ENCODE assay signal across 18 cellular contexts in genomic region chr16:88308441-88309173, GRCh38.
"Had no signal": no experiment of that assay in that cellular context is flagged by ENCODE, and none has a peak within 500 bp of the region (broad histone marks: within the 10 kb centered on the region; RNA-seq: fewer than 3 reads in every experiment).

No MANE protein-coding gene starts in this region.

- ATAC-seq: esophagus mucosa, left lung, pancreas had no signal

- H3K27me3 ChIP-seq: cardiac muscle cell, pancreas, transverse colon had no signal

- H3K27ac ChIP-seq: cardiac muscle cell, left lung, pancreas, transverse colon had no signal

- H3K9me3 ChIP-seq: left lung, pancreas, transverse colon had no signal

- DNase-seq: activated CD4-positive, CD25-positive, alpha-beta regulatory T cell treated with anti-CD3 and anti-CD28 coated beads, Interleukin-2, amount 50 U/mL, for 72 hours; activated naive CD4-positive, alpha-beta T cell treated with anti-CD3 and anti-CD28 coated beads, Interleukin-2, amount 10 ng/mL, durations not matched to agents 7 days and 5 days; activated T-cell treated with anti-CD3 and anti-CD28 coated beads for 4 hours; hippocampal formation; mesendoderm; stimulated activated CD4-positive, alpha-beta T cell treated with anti-CD3 and anti-CD28 coated beads, Interleukin-4, amount 100 ng/mL, for 24 hours; stimulated activated naive CD4-positive, alpha-beta T cell treated with Interleukin-2 at 50 U/mL for 16 hours; substantia nigra; T-helper 1 cell; T1000; transverse colon had no signal

- H3K4me1 Mint-ChIP-seq: activated naive CD4-positive, alpha-beta T cell treated with anti-CD3 and anti-CD28 coated beads, Interleukin-2, amount 10 ng/mL, durations not matched to agents 7 days and 5 days had no signal

- H3K4me1 ChIP-seq: pancreas had no signal

- H3K4me3 Mint-ChIP-seq: activated naive CD4-positive, alpha-beta T cell treated with anti-CD3 and anti-CD28 coated beads, Interleukin-2, amount 10 ng/mL, durations not matched to agents 7 days and 5 days; neural crest cell had no signal

- H3K36me3 ChIP-seq: cardiac muscle cell, left lung, pancreas, transverse colon had no signal

- H3K4me3 ChIP-seq: cardiac muscle cell, coronary artery, left lung, pancreas, skin epidermis, transverse colon had no signal

- H3K36me3 Mint-ChIP-seq: activated naive CD4-positive, alpha-beta T cell treated with anti-CD3 and anti-CD28 coated beads, Interleukin-2, amount 10 ng/mL, durations not matched to agents 7 days and 5 days had no signal
